Comparison of ENCODE assay signal across 1 cellular context in genomic region chr15:29800441-29801366, GRCh38.
TF ChIP-seq lines count a peak whose summit lies in the region.

No MANE protein-coding gene starts in this region.

TF ChIP-seq in SK-N-SH treated with all-trans-retinoic acid at 6 μM for 48 hours, 23 proteins besides CTCF, POLR2A, EP300 and RAD21 (continued from another document):
- TF ChIP-seq CSDC2 (CRISPR knock-in tag; IDR thresholded peaks at IDR 0.05) (no peak), ZC3H10 (CRISPR knock-in tag; IDR thresholded peaks at IDR 0.05) (no peak)
TF ChIP-seq in SK-N-SH treated with all-trans-retinoic acid at 6 μM for 48 hours: peak in this region for 0.
